ENCODE assay signal across 8 cellular contexts in the genomic region with DNA sequence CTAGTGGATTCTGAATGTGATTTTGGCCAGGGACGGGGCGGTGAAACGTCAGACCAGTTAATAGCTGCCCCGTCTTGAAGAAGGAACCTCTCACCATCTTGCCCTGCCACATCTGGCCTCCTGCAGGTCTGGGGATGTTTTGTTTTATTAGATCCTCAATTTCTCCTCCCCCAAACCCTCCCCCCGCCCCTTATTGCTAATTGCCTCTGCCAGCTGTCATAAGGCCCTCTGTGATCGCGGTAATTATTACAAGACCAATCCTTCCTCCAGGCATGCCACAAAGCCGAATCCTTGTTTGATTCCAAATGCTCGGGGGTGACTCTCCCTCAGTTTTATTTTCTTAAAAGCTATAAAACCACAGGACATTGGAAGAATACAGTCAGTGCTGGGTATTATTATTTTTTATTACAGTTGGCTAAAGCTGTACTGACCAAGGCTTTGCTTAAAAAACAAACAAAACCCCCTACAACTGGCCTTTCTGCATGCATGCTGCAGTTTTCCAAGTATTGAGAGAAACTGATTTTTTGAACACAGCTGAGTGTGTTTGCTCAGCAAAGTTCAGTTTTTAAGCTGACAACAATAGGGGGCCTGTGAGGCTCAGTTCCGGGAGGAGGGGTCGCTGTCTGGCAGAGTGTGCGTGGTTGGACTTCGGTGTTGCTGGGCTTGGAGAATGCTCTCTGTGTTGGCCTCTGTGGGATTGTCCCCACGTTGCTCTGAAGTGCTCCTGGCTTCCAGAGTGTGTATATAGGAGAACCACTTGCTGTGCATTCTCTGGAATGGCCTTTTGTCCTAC. TPM values are rescaled to one million over a fixed set of nuclear protein-coding genes. Genes with fewer than 3 reads are reported as not detected.
A peak's percentile ranks its signal among the peaks of the same experiment; 100 is the strongest.
DNase-seq lines count a peak whose midpoint lies in the region; ATAC-seq lines count a peak whose summit lies in the region.

No MANE protein-coding gene starts in this region.

- peak overlapping the region; percentile 93 for H3K4me3 Mint-ChIP-seq in activated naive CD4-positive, alpha-beta T cell treated with anti-CD3 and anti-CD28 coated beads for 36 hours
- peak overlapping the region; percentile 100 for H3K4me3 Mint-ChIP-seq in natural killer cell treated with Interleukin-12 subunit alpha and Interleukin-12 subunit beta and Interleukin-15 and Interleukin-18, amount 100 ng/mL, for 72 hours

- H3K36me3 Mint-ChIP-seq in activated naive CD4-positive, alpha-beta T cell treated with anti-CD3 and anti-CD28 coated beads for 36 hours (ENCODE audit: low read depth), result peaks cover 26% of the 10 kb centered on the region
- H3K36me3 Mint-ChIP-seq in natural killer cell treated with Interleukin-12 subunit alpha and Interleukin-12 subunit beta and Interleukin-15 and Interleukin-18, amount 100 ng/mL, for 72 hours, result peaks cover 5% of the 10 kb centered on the region

- CTCF ChIA-PET in activated naive CD4-positive, alpha-beta T cell treated with anti-CD3 and anti-CD28 coated beads for 36 hours (lab: Charles Lee), result interaction anchor here (0.7 to 3.4 kb wide), 10 partner anchors 9 to 153 kb away, joined by 3 to 16 read pairs (median 4); no protein-coding TSS in a partner anchor

- intact Hi-C loops in activated naive CD4-positive, alpha-beta T cell treated with anti-CD3 and anti-CD28 coated beads for 36 hours (cut with micrococcal nuclease), result loop anchor here (2.0 kb wide), 1 partner anchor 105 kb away; no protein-coding TSS in a partner anchor

- no peak for ATAC-seq in natural killer cell treated with Interleukin-12 subunit alpha and Interleukin-12 subunit beta and Interleukin-15 and Interleukin-18, amount 100 ng/mL, for 72 hours
- no peak for ATAC-seq in GM19351 (IDR thresholded peaks at IDR 0.05; ENCODE audit: unreplicated experiment)
- ATAC-seq in HG02884 (IDR thresholded peaks at IDR 0.05; ENCODE audit: unreplicated experiment), result no peak

- H3K27ac Mint-ChIP-seq in activated naive CD4-positive, alpha-beta T cell treated with anti-CD3 and anti-CD28 coated beads for 36 hours, result peak overlapping the region; percentile 86
- H3K27ac Mint-ChIP-seq in natural killer cell treated with Interleukin-12 subunit alpha and Interleukin-12 subunit beta and Interleukin-15 and Interleukin-18, amount 100 ng/mL, for 72 hours, result peak overlapping the region; percentile 80 to 94

- no peaks in the 10 kb centered on the region for H3K9me3 Mint-ChIP-seq in activated naive CD4-positive, alpha-beta T cell treated with anti-CD3 and anti-CD28 coated beads for 36 hours
- no peaks in the 10 kb centered on the region for H3K9me3 Mint-ChIP-seq in natural killer cell treated with Interleukin-12 subunit alpha and Interleukin-12 subunit beta and Interleukin-15 and Interleukin-18, amount 100 ng/mL, for 72 hours

- no peaks in the 10 kb centered on the region for H3K27me3 Mint-ChIP-seq in activated naive CD4-positive, alpha-beta T cell treated with anti-CD3 and anti-CD28 coated beads for 36 hours (ENCODE audit: low read depth)
- no peaks in the 10 kb centered on the region for H3K27me3 Mint-ChIP-seq in natural killer cell treated with Interleukin-12 subunit alpha and Interleukin-12 subunit beta and Interleukin-15 and Interleukin-18, amount 100 ng/mL, for 72 hours

- peaks cover 57% of the 10 kb centered on the region for H3K4me1 Mint-ChIP-seq in activated naive CD4-positive, alpha-beta T cell treated with anti-CD3 and anti-CD28 coated beads for 36 hours (ENCODE audit: low read depth)
- H3K4me1 Mint-ChIP-seq in natural killer cell treated with Interleukin-12 subunit alpha and Interleukin-12 subunit beta and Interleukin-15 and Interleukin-18, amount 100 ng/mL, for 72 hours (ENCODE audit: low read depth in 2 of 2), result peaks cover 32 to 46% of the 10 kb centered on the region in 2 donors

- DNase-seq in activated naive CD4-positive, alpha-beta T cell treated with anti-CD3 and anti-CD28 coated beads for 36 hours, result no peak
- no peak for DNase-seq in activated naive CD4-positive, alpha-beta T cell (lab: John Stamatoyannopoulos, UW)
- DNase-seq in NCI-H524 treated with DMSO at 0.1 percent for 48 hours (lab: John Stamatoyannopoulos, UW) (peak; percentile 79), dermis blood vessel endothelial cell (peak; percentile 43), 8988T (no peak)
- DNase-seq in natural killer cell treated with Interleukin-12 subunit alpha and Interleukin-12 subunit beta and Interleukin-15 and Interleukin-18, amount 100 ng/mL, for 72 hours (ENCODE audit: low spot score), result no peak

RNA-seq across cellular contexts. Expression of a gene that starts 1.7 kb away (rescaled TPM):
- 100 to 1,000 TPM; 179 to 189 TPM for total RNA-seq in activated naive CD4-positive, alpha-beta T cell treated with anti-CD3 and anti-CD28 coated beads for 36 hours
- total RNA-seq in dermis blood vessel endothelial cell, result 26.3 and 33.4 TPM in 2 replicates
- 100 to 1,000 TPM; 122 to 236 TPM for total RNA-seq in natural killer cell treated with Interleukin-12 subunit alpha and Interleukin-12 subunit beta and Interleukin-15 and Interleukin-18, amount 100 ng/mL, for 72 hours

Comparison
In these comparisons a context has a peak if more than half of its experiments do, and no peak if none do; other contexts are left out.
1. DNase-seq: peak in NCI-H524 treated with DMSO at 0.1 percent for 48 hours (single experiment) and dermis blood vessel endothelial cell (single experiment); none in activated naive CD4-positive, alpha-beta T cell treated with anti-CD3 and anti-CD28 coated beads for 36 hours (single experiment), activated naive CD4-positive, alpha-beta T cell (0 of 4), natural killer cell treated with Interleukin-12 subunit alpha and Interleukin-12 subunit beta and Interleukin-15 and Interleukin-18, amount 100 ng/mL, for 72 hours (single experiment) and 8988T (single experiment).